Comparison of ENCODE assay signal across 8 cellular contexts in genomic region chrX:14496674-14497073, GRCh38. TPM values are rescaled to one million over a fixed set of nuclear protein-coding genes. Genes with fewer than 3 reads are reported as not detected.
A peak's percentile ranks its signal among the peaks of the same experiment; 100 is the strongest.
DNase-seq lines count a peak whose midpoint lies in the region; ATAC-seq and TF ChIP-seq lines count a peak whose summit lies in the region.

No MANE protein-coding gene starts in this region.

- CTCF ChIA-PET in activated naive CD4-positive, alpha-beta T cell treated with anti-CD3 and anti-CD28 coated beads, Interleukin-2, amount 10 ng/mL, durations not matched to agents 7 days and 5 days (lab: Charles Lee): no interaction called here

- peak overlapping the region; percentile 60 for H3K4me3 ChIP-seq in thoracic aorta
- no peak overlapping the region for H3K4me3 ChIP-seq in prostate gland

- no peaks in the 10 kb centered on the region for H3K27me3 ChIP-seq in thoracic aorta (replicated peaks; ENCODE audit: insufficient read depth)
- H3K27me3 ChIP-seq in prostate gland (replicated peaks; ENCODE audit: insufficient read depth): no peaks in the 10 kb centered on the region

- H3K27ac Mint-ChIP-seq in activated naive CD4-positive, alpha-beta T cell treated with anti-CD3 and anti-CD28 coated beads, Interleukin-2, amount 10 ng/mL, durations not matched to agents 7 days and 5 days: peak overlapping the region; percentile 79
- H3K27ac Mint-ChIP-seq in central memory CD8-positive, alpha-beta T cell (ENCODE audit: low read depth): peak overlapping the region; percentile 79

- 44% methylated on average over 3 of the region's 3 CpGs for WGBS in prostate gland

- no peak for TF ChIP-seq POLR2A in prostate gland (IDR thresholded peaks at IDR 0.05)

- H3K4me1 ChIP-seq in thoracic aorta (ENCODE audit: control insufficient read depth in 1 of 2, low read depth in 2 of 2) (no peaks in the 10 kb centered on the region), prostate gland (replicated peaks) (no peaks in the 10 kb centered on the region)

- DNase-seq in activated naive CD4-positive, alpha-beta T cell treated with anti-CD3 and anti-CD28 coated beads, Interleukin-2, amount 10 ng/mL, durations not matched to agents 7 days and 5 days: peak; percentile 19
- no peak for DNase-seq in activated naive CD4-positive, alpha-beta T cell treated with Interleukin-2 at 50 U/mL for 16 hours
- DNase-seq in central memory CD8-positive, alpha-beta T cell (ENCODE audit: low spot score in 2 of 2): no peak
- DNase-seq in thoracic aorta (ENCODE audit: low spot score): no peak
- no peak for DNase-seq in NCI-H526 treated with DMSO at 0.1 percent for 48 hours (lab: John Stamatoyannopoulos, UW)
- no peak for DNase-seq in prostate gland (ENCODE audit: low spot score)
- no peak for DNase-seq in NOMO-1 treated with DMSO at 0.1 percent for 48 hours (lab: John Stamatoyannopoulos, UW; ENCODE audit: unreplicated experiment)

- H3K9me3 ChIP-seq in thoracic aorta (no peaks in the 10 kb centered on the region), prostate gland (no peaks in the 10 kb centered on the region)

- H3K9me3 Mint-ChIP-seq in activated naive CD4-positive, alpha-beta T cell treated with anti-CD3 and anti-CD28 coated beads, Interleukin-2, amount 10 ng/mL, durations not matched to agents 7 days and 5 days: no peaks in the 10 kb centered on the region
- no peaks in the 10 kb centered on the region for H3K9me3 Mint-ChIP-seq in central memory CD8-positive, alpha-beta T cell

- H3K27ac ChIP-seq in thoracic aorta: peak overlapping the region in 1 of 2 donors; percentile 43
- H3K27ac ChIP-seq in prostate gland: no peak overlapping the region

- H3K36me3 ChIP-seq in thoracic aorta (no peaks in the 10 kb centered on the region), prostate gland (no peaks in the 10 kb centered on the region)

- no peak for TF ChIP-seq CTCF in thoracic aorta (IDR thresholded peaks at IDR 0.05)
- TF ChIP-seq CTCF in prostate gland (IDR thresholded peaks at IDR 0.05): no peak

- intact Hi-C loops in prostate gland (cut with DNase I): no loop called here

- peaks cover 17% of the 10 kb centered on the region for H3K4me1 Mint-ChIP-seq in activated naive CD4-positive, alpha-beta T cell treated with anti-CD3 and anti-CD28 coated beads, Interleukin-2, amount 10 ng/mL, durations not matched to agents 7 days and 5 days
- peaks cover 7% of the 10 kb centered on the region for H3K4me1 Mint-ChIP-seq in central memory CD8-positive, alpha-beta T cell

- ATAC-seq in HG03064 (IDR thresholded peaks at IDR 0.05; ENCODE audit: low read depth, unreplicated experiment) (peak; percentile 33), thoracic aorta (ENCODE audit: insufficient number of reproducible peaks, low FRiP score, low read depth) (no peak)
- ATAC-seq in central memory CD8-positive, alpha-beta T cell (replicated peaks; ENCODE audit: extremely low read depth, poor library complexity, severe bottlenecking): no peak

- H3K36me3 Mint-ChIP-seq in activated naive CD4-positive, alpha-beta T cell treated with anti-CD3 and anti-CD28 coated beads, Interleukin-2, amount 10 ng/mL, durations not matched to agents 7 days and 5 days: no peaks in the 10 kb centered on the region
- H3K36me3 Mint-ChIP-seq in central memory CD8-positive, alpha-beta T cell (ENCODE audit: insufficient read depth): no peaks in the 10 kb centered on the region

- peak overlapping the region; percentile 67 for H3K4me3 Mint-ChIP-seq in activated naive CD4-positive, alpha-beta T cell treated with anti-CD3 and anti-CD28 coated beads, Interleukin-2, amount 10 ng/mL, durations not matched to agents 7 days and 5 days
- peak overlapping the region; percentile 61 for H3K4me3 Mint-ChIP-seq in central memory CD8-positive, alpha-beta T cell

- no peaks in the 10 kb centered on the region for H3K27me3 Mint-ChIP-seq in activated naive CD4-positive, alpha-beta T cell treated with anti-CD3 and anti-CD28 coated beads, Interleukin-2, amount 10 ng/mL, durations not matched to agents 7 days and 5 days
- H3K27me3 Mint-ChIP-seq in central memory CD8-positive, alpha-beta T cell: no peaks in the 10 kb centered on the region

RNA-seq across cellular contexts. Expression of gene GLRA2, which starts 32.7 kb away (rescaled TPM):
- total RNA-seq in thoracic aorta (not detected), prostate gland (not detected)
